8 cellular contexts compared by ENCODE assay signal in genomic region chr2:62197609-62198236, GRCh38. TPM values are rescaled to one million over a fixed set of nuclear protein-coding genes. Genes with fewer than 3 reads are reported as not detected.
DNase-seq lines count a peak whose midpoint lies in the region; ATAC-seq, FAIRE-seq and TF ChIP-seq lines count a peak whose summit lies in the region.

No MANE protein-coding gene starts in this region.

- H3K27ac Mint-ChIP-seq in natural killer cell treated with Interleukin-12 subunit alpha and Interleukin-12 subunit beta and Interleukin-15 and Interleukin-18, amount 100 ng/mL, for 72 hours = peak overlapping the region; percentile 77 to 88

- H3K4me1 Mint-ChIP-seq in natural killer cell treated with Interleukin-12 subunit alpha and Interleukin-12 subunit beta and Interleukin-15 and Interleukin-18, amount 100 ng/mL, for 72 hours (ENCODE audit: low read depth in 2 of 2) = peaks cover 45 to 51% of the 10 kb centered on the region in 2 donors

- H3K9me3 Mint-ChIP-seq in natural killer cell treated with Interleukin-12 subunit alpha and Interleukin-12 subunit beta and Interleukin-15 and Interleukin-18, amount 100 ng/mL, for 72 hours = peaks cover 3% of the 10 kb centered on the region

- no peak for FAIRE-seq in HTR-8/SVneo (lab: Jason Lieb, UNC)

- H3K36me3 Mint-ChIP-seq in natural killer cell treated with Interleukin-12 subunit alpha and Interleukin-12 subunit beta and Interleukin-15 and Interleukin-18, amount 100 ng/mL, for 72 hours = no peaks in the 10 kb centered on the region

- no peak for ATAC-seq in natural killer cell treated with Interleukin-12 subunit alpha and Interleukin-12 subunit beta and Interleukin-15 and Interleukin-18, amount 100 ng/mL, for 72 hours
- no peak for ATAC-seq in GM18502 (IDR thresholded peaks at IDR 0.05; ENCODE audit: poor library complexity, unreplicated experiment)
- no peak for ATAC-seq in GM21576 (IDR thresholded peaks at IDR 0.05; ENCODE audit: unreplicated experiment)

- no peaks in the 10 kb centered on the region for H3K27me3 Mint-ChIP-seq in natural killer cell treated with Interleukin-12 subunit alpha and Interleukin-12 subunit beta and Interleukin-15 and Interleukin-18, amount 100 ng/mL, for 72 hours

- peak overlapping the region; percentile 89 for H3K4me3 ChIP-seq in fibroblast of mammary gland (ENCODE audit: control insufficient read depth, low read depth, low read length)

- peak overlapping the region; percentile 90 for H3K4me3 Mint-ChIP-seq in natural killer cell treated with Interleukin-12 subunit alpha and Interleukin-12 subunit beta and Interleukin-15 and Interleukin-18, amount 100 ng/mL, for 72 hours

- TF ChIP-seq CTCF in fibroblast of mammary gland (conservative IDR thresholded peaks at IDR 0.05; ENCODE audit: control insufficient read depth, insufficient read depth, low read depth, low read length) = no peak

- DNase-seq in Ammon's horn (ENCODE audit: low spot score) (peak; percentile 42), HTR-8/SVneo (ENCODE audit: insufficient read length, low spot score) (peak; percentile 22), fibroblast of mammary gland (ENCODE audit: low read depth) (peak; percentile 31), NCI-H524 treated with DMSO at 0.1 percent for 48 hours (lab: John Stamatoyannopoulos, UW) (no peak)
- peak; percentile 17 to 34 for DNase-seq in activated CD4-positive, alpha-beta T cell treated with anti-CD3 and anti-CD28 coated beads, Interleukin-2, amount 50 U/mL, for 48 hours
- DNase-seq in natural killer cell treated with Interleukin-12 subunit alpha and Interleukin-12 subunit beta and Interleukin-15 and Interleukin-18, amount 100 ng/mL, for 72 hours (ENCODE audit: low spot score) = peak; percentile 60

RNA-seq across cellular contexts. Expression of gene B3GNT2, which starts 1.8 kb away (rescaled TPM):
- 10 to 100 TPM; 29.8 to 31.0 TPM for total RNA-seq in natural killer cell treated with Interleukin-12 subunit alpha and Interleukin-12 subunit beta and Interleukin-15 and Interleukin-18, amount 100 ng/mL, for 72 hours
